In genomic region chrX:119990995-119991787, GRCh38 we compare ENCODE assay signal across 10 cellular contexts. TPM values are rescaled to one million over a fixed set of nuclear protein-coding genes. Genes with fewer than 3 reads are reported as not detected.
DNase-seq lines count a peak whose midpoint lies in the region.
"Had no signal": no experiment of that assay in that cellular context is flagged by ENCODE, and none has a peak within 500 bp of the region (broad histone marks: within the 10 kb centered on the region; RNA-seq: fewer than 3 reads in every experiment).

No MANE protein-coding gene starts in this region.

- POLR2A ChIA-PET in activated CD4-positive, alpha-beta memory T cell treated with anti-CD3 and anti-CD28 coated beads for 36 hours (lab: Charles Lee), result no interaction called here

- peaks cover 36 to 62% (median 46%) of the 10 kb centered on the region in 5 donors for H3K27me3 ChIP-seq in subcutaneous abdominal adipose tissue (ENCODE audit: control insufficient read depth in 5 of 5, insufficient read depth in 4 of 5, low read length in 5 of 5)

- H3K27me3 Mint-ChIP-seq in activated naive CD4-positive, alpha-beta T cell treated with anti-CD3 and anti-CD28 coated beads for 36 hours (ENCODE audit: low read depth), result peaks cover 59% of the 10 kb centered on the region
- peaks cover 51% of the 10 kb centered on the region for H3K27me3 Mint-ChIP-seq in activated CD4-positive, alpha-beta memory T cell treated with anti-CD3 and anti-CD28 coated beads for 36 hours
- H3K27me3 Mint-ChIP-seq in immature natural killer cell (ENCODE audit: low read depth in 3 of 3), result peaks cover 10 to 32% (median 19%) of the 10 kb centered on the region in 3 donors

- peak overlapping the region in 4 of 5 donors; percentile 23 to 47 (median 40) for H3K4me3 ChIP-seq in subcutaneous abdominal adipose tissue (ENCODE audit: low read depth in 1 of 5, low read length in 5 of 5)

- no peaks in the 10 kb centered on the region for H3K36me3 ChIP-seq in subcutaneous abdominal adipose tissue (ENCODE audit: control insufficient read depth in 5 of 5, insufficient read depth in 5 of 5, low read length in 5 of 5)

- H3K36me3 Mint-ChIP-seq in activated naive CD4-positive, alpha-beta T cell treated with anti-CD3 and anti-CD28 coated beads for 36 hours (ENCODE audit: low read depth), result no peaks in the 10 kb centered on the region
- H3K36me3 Mint-ChIP-seq in activated CD4-positive, alpha-beta memory T cell treated with anti-CD3 and anti-CD28 coated beads for 36 hours, result no peaks in the 10 kb centered on the region
- no peaks in the 10 kb centered on the region for H3K36me3 Mint-ChIP-seq in immature natural killer cell

- peak overlapping the region in 1 of 5 donors; percentile 56 for H3K9ac ChIP-seq in subcutaneous abdominal adipose tissue (ENCODE audit: low read length in 5 of 5)

- H3K9me3 ChIP-seq in subcutaneous abdominal adipose tissue (ENCODE audit: control insufficient read depth in 5 of 5, low read length in 5 of 5), result peaks cover 0 to 3% (median 0%) of the 10 kb centered on the region in 5 donors

- H3K4me3 Mint-ChIP-seq in activated naive CD4-positive, alpha-beta T cell treated with anti-CD3 and anti-CD28 coated beads for 36 hours, result peak overlapping the region; percentile 63
- peak overlapping the region; percentile 59 for H3K4me3 Mint-ChIP-seq in activated CD4-positive, alpha-beta memory T cell treated with anti-CD3 and anti-CD28 coated beads for 36 hours
- H3K4me3 Mint-ChIP-seq in immature natural killer cell, result peak overlapping the region in 3 of 5 donors; percentile 42 to 59 (median 50)

- no peaks in the 10 kb centered on the region for H3K9me3 Mint-ChIP-seq in activated naive CD4-positive, alpha-beta T cell treated with anti-CD3 and anti-CD28 coated beads for 36 hours
- no peaks in the 10 kb centered on the region for H3K9me3 Mint-ChIP-seq in activated CD4-positive, alpha-beta memory T cell treated with anti-CD3 and anti-CD28 coated beads for 36 hours
- H3K9me3 Mint-ChIP-seq in immature natural killer cell, result peaks cover 0 to 5% (median 0%) of the 10 kb centered on the region in 6 donors

- peak; percentile 23 for DNase-seq in activated naive CD4-positive, alpha-beta T cell treated with anti-CD3 and anti-CD28 coated beads for 36 hours
- no peak for DNase-seq in activated naive CD4-positive, alpha-beta T cell treated with anti-CD3 and anti-CD28 coated beads, Interleukin-2, amount 50 U/mL, for 16 hours
- DNase-seq in activated CD4-positive, alpha-beta memory T cell treated with anti-CD3 and anti-CD28 coated beads for 36 hours, result peak; percentile 13
- DNase-seq in immature natural killer cell (no peak), hypothalamus (lab: John Stamatoyannopoulos, UW) (no peak), medulla oblongata (ENCODE audit: extremely low spot score) (no peak), NCI-H1048 (lab: John Stamatoyannopoulos, UW) (no peak)
- DNase-seq: HCEC 1CT, NCI-H2171 treated with DMSO at 0.1 percent for 48 hours had no signal

- no peak overlapping the region for H3K27ac ChIP-seq in subcutaneous abdominal adipose tissue (ENCODE audit: low read depth, low read length)

- peaks cover 2 to 16% (median 15%) of the 10 kb centered on the region in 5 donors for H3K4me1 ChIP-seq in subcutaneous abdominal adipose tissue (ENCODE audit: control insufficient read depth in 5 of 5, insufficient read depth in 5 of 5, low read length in 5 of 5)

- CTCF ChIA-PET in activated naive CD4-positive, alpha-beta T cell treated with anti-CD3 and anti-CD28 coated beads for 36 hours (lab: Charles Lee), result no interaction called here
- CTCF ChIA-PET in activated CD4-positive, alpha-beta memory T cell treated with anti-CD3 and anti-CD28 coated beads for 36 hours (lab: Charles Lee), result interaction anchor here (1.4 kb wide), 1 partner anchor 10 kb away, joined by 9 read pairs; no protein-coding TSS in a partner anchor

- H3K4me1 Mint-ChIP-seq in activated naive CD4-positive, alpha-beta T cell treated with anti-CD3 and anti-CD28 coated beads for 36 hours (ENCODE audit: low read depth), result peaks cover 9% of the 10 kb centered on the region
- H3K4me1 Mint-ChIP-seq in activated CD4-positive, alpha-beta memory T cell treated with anti-CD3 and anti-CD28 coated beads for 36 hours (ENCODE audit: low read depth), result peaks cover 9% of the 10 kb centered on the region
- H3K4me1 Mint-ChIP-seq in immature natural killer cell, result peaks cover 9 to 14% of the 10 kb centered on the region in 2 donors

- no peak overlapping the region for H3K27ac Mint-ChIP-seq in activated naive CD4-positive, alpha-beta T cell treated with anti-CD3 and anti-CD28 coated beads for 36 hours
- no peak overlapping the region for H3K27ac Mint-ChIP-seq in activated CD4-positive, alpha-beta memory T cell treated with anti-CD3 and anti-CD28 coated beads for 36 hours
- no peak overlapping the region for H3K27ac Mint-ChIP-seq in immature natural killer cell

- intact Hi-C loops in activated naive CD4-positive, alpha-beta T cell treated with anti-CD3 and anti-CD28 coated beads for 36 hours (cut with micrococcal nuclease), result no loop called here
- intact Hi-C loops in activated CD4-positive, alpha-beta memory T cell treated with anti-CD3 and anti-CD28 coated beads for 36 hours (cut with micrococcal nuclease), result no loop called here

RNA-seq across cellular contexts. Expression of gene NKAP, which starts 47.6 kb away (rescaled TPM):
- total RNA-seq in activated naive CD4-positive, alpha-beta T cell treated with anti-CD3 and anti-CD28 coated beads for 36 hours, result 10 to 100 TPM; 12.3 to 12.7 TPM
- 10 to 100 TPM; 10.8 to 11.7 TPM for total RNA-seq in activated CD4-positive, alpha-beta memory T cell treated with anti-CD3 and anti-CD28 coated beads for 36 hours
- polyA plus RNA-seq in immature natural killer cell, result 1 to 10 TPM; 1.3 to 4.7 (median 1.8) TPM

Comparison
In these comparisons a context has a peak if more than half of its experiments do, and no peak if none do; other contexts are left out.
1. DNase-seq: peak in activated naive CD4-positive, alpha-beta T cell treated with anti-CD3 and anti-CD28 coated beads for 36 hours (single experiment) and activated CD4-positive, alpha-beta memory T cell treated with anti-CD3 and anti-CD28 coated beads for 36 hours (single experiment); none in activated naive CD4-positive, alpha-beta T cell treated with anti-CD3 and anti-CD28 coated beads, Interleukin-2, amount 50 U/mL, for 16 hours (single experiment), immature natural killer cell (0 of 3), hypothalamus (0 of 51), medulla oblongata (single experiment) and NCI-H1048 (single experiment).
2. Peak in every context shown above with its lines, with median percentiles within 50 percentile points of each other: H3K4me3 Mint-ChIP-seq.